In the genomic region with DNA sequence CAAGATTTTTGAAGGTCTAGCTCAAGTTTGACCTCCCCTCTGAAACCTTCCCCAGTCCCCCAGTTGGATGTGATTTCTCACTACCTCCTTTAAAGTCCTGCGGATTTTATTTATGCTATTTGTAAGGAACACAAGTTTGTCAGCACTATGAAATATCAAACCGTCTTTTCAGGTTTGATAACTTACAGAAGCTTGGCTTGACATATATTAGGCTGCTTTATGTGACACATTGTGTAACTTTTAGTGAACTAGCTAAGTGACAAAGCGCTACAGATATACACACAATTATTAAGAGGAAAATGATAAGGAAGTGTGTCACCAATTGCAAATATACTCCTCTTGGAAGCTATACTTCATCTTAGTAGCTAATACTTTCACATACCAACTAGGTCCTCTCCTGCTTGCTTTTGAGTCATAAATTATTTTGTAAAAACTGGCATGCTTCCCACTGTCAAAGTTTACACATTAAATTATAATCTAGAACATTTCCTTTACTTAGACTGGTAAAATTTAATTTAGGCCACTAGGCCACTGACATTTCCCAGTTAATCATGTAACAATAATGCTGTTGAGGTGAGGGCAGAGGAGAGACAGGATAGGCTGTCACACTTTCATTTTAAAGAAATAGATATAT, we compare ENCODE assay signal across 17 cellular contexts.
DNase-seq lines count a peak whose midpoint lies in the region; ATAC-seq, FAIRE-seq and TF ChIP-seq lines count a peak whose summit lies in the region.
"Had no signal": no experiment of that assay in that cellular context is flagged by ENCODE, and none has a peak within 500 bp of the region (broad histone marks: within the 10 kb centered on the region; RNA-seq: fewer than 3 reads in every experiment).

No MANE protein-coding gene starts in this region.

- H3K36me3 Mint-ChIP-seq in neural crest cell (ENCODE audit: low read depth): no peaks in the 10 kb centered on the region
- H3K36me3 Mint-ChIP-seq: CD8-positive, alpha-beta T cell had no signal

- no peak for TF ChIP-seq EP300 in esophagus muscularis mucosa (IDR thresholded peaks at IDR 0.05)

- H3K27me3 ChIP-seq in esophagus muscularis mucosa (no peaks in the 10 kb centered on the region), heart left ventricle (no peaks in the 10 kb centered on the region)
- H3K27me3 ChIP-seq: BE2C, SJSA1 had no signal

- H3K27ac Mint-ChIP-seq in neural crest cell (ENCODE audit: unreplicated experiment): peak overlapping the region; percentile 43
- H3K27ac Mint-ChIP-seq: CD8-positive, alpha-beta T cell had no signal

- peaks cover 0 to 18% (median 7%) of the 10 kb centered on the region in 4 donors for H3K4me1 ChIP-seq in esophagus muscularis mucosa
- no peaks in the 10 kb centered on the region for H3K4me1 ChIP-seq in heart left ventricle
- H3K4me1 ChIP-seq: BE2C, SJSA1 had no signal

- H3K9me3 Mint-ChIP-seq in neural crest cell: peaks cover 10% of the 10 kb centered on the region
- H3K9me3 Mint-ChIP-seq: CD8-positive, alpha-beta T cell had no signal

- DNase-seq in H54 (ENCODE audit: insufficient read length, low spot score): no peak
- DNase-seq in esophagus muscularis mucosa (ENCODE audit: extremely low spot score): no peak
- DNase-seq in neural crest cell (ENCODE audit: low read depth, low spot score): no peak
- no peak for DNase-seq in stimulated activated CD4-positive, alpha-beta T cell treated with anti-CD3 and anti-CD28 coated beads, Interleukin-12 subunit alpha, Interleukin-12 subunit beta, amount 100 ng/mL, for 4 hours
- DNase-seq in heart left ventricle: no peak
- no peak for DNase-seq in NCI-H1694 (lab: John Stamatoyannopoulos, UW)
- DNase-seq: BE2C; CD8-positive, alpha-beta T cell; MM.1S; NCI-H1930; NCI-H2171 had no signal

- H3K27me3 Mint-ChIP-seq in neural crest cell (ENCODE audit: low read depth): no peaks in the 10 kb centered on the region

- H3K4me3 Mint-ChIP-seq in neural crest cell: no peak overlapping the region
- H3K4me3 Mint-ChIP-seq: CD8-positive, alpha-beta T cell had no signal

- intact Hi-C loops in esophagus muscularis mucosa (cut with DNase I) (no loop called here), heart left ventricle (cut with DNase I) (no loop called here)

- H3K4me1 Mint-ChIP-seq in neural crest cell: no peaks in the 10 kb centered on the region

- WGBS in esophagus muscularis mucosa: 46% methylated on average over 3 of the region's 3 CpGs
- 57 to 69% (median 61%) methylated on average over 3 of the region's 3 CpGs for WGBS in heart left ventricle, 4 donors

- H3K4me3 ChIP-seq in esophagus muscularis mucosa (peak overlapping the region in 1 of 4 donors; percentile 5), heart left ventricle (no peak overlapping the region)
- H3K4me3 ChIP-seq: SJSA1 had no signal

- H3K27ac ChIP-seq in esophagus muscularis mucosa (replicated peaks in 1 of 4) (peak overlapping the region; percentile 21 to 49 (median 47)), heart left ventricle (no peak overlapping the region)
- H3K27ac ChIP-seq: KMS-11, RWPE1, SJSA1 had no signal

- ATAC-seq in SK-N-SH treated with all-trans-retinoic acid at 6 μM for 48 hours: peak; percentile 67
- ATAC-seq in heart left ventricle: no peak
- no peak for ATAC-seq in HG02970 (IDR thresholded peaks at IDR 0.05; ENCODE audit: low FRiP score, unreplicated experiment)
- ATAC-seq: CD8-positive, alpha-beta T cell had no signal

- TF ChIP-seq CTCF in esophagus muscularis mucosa (IDR thresholded peaks at IDR 0.05) (no peak), neural crest cell (conservative IDR thresholded peaks at IDR 0.05) (no peak), heart left ventricle (IDR thresholded peaks at IDR 0.05) (no peak)

- TF ChIP-seq POLR2A in H54 (IDR thresholded peaks at IDR 0.05; ENCODE audit: low read depth, low read length) (no peak), esophagus muscularis mucosa (IDR thresholded peaks at IDR 0.05; ENCODE audit: low read depth) (no peak), heart left ventricle (IDR thresholded peaks at IDR 0.05) (no peak)

- H3K9me3 ChIP-seq in esophagus muscularis mucosa: no peaks in the 10 kb centered on the region
- H3K9me3 ChIP-seq in heart left ventricle: peaks cover 0 to 6% (median 0%) of the 10 kb centered on the region in 12 donors
- H3K9me3 ChIP-seq: BE2C, SJSA1 had no signal

- FAIRE-seq in H54 (lab: Jason Lieb, UNC): peak; percentile 79
- FAIRE-seq: H1 had no signal

- no peaks in the 10 kb centered on the region for H3K36me3 ChIP-seq in esophagus muscularis mucosa
- H3K36me3 ChIP-seq in heart left ventricle: no peaks in the 10 kb centered on the region
- H3K36me3 ChIP-seq: BE2C, SJSA1 had no signal

TF ChIP-seq in SK-N-SH treated with all-trans-retinoic acid at 6 μM for 48 hours, 23 proteins besides CTCF, POLR2A, EP300 and RAD21:
- no peak for TF ChIP-seq TCF4 (CRISPR knock-in tag; IDR thresholded peaks at IDR 0.05; ENCODE audit: borderline replicate concordance)
- peak; percentile 55; the same call in 1 of the 2 replicates for TF ChIP-seq TOX (CRISPR knock-in tag; IDR thresholded peaks at IDR 0.05; ENCODE audit: borderline replicate concordance)
- TF ChIP-seq ARNTL (CRISPR knock-in tag; IDR thresholded peaks at IDR 0.05; ENCODE audit: borderline replicate concordance, low read depth): no peak
- TF ChIP-seq ZC3H10 (CRISPR knock-in tag; IDR thresholded peaks at IDR 0.05): peak; percentile 58; the same call in 1 of the 2 replicates
- no peak for TF ChIP-seq PPARA (CRISPR knock-in tag; IDR thresholded peaks at IDR 0.05; ENCODE audit: borderline replicate concordance)
- TF ChIP-seq BACH2 (CRISPR knock-in tag; IDR thresholded peaks at IDR 0.05; ENCODE audit: borderline replicate concordance): no peak
- peak; percentile 84 for TF ChIP-seq ISL1 (CRISPR knock-in tag; IDR thresholded peaks at IDR 0.05)

Comparison
In these comparisons a context has a peak if more than half of its experiments do, and no peak if none do; other contexts are left out.
1. H3K27ac ChIP-seq: peak in esophagus muscularis mucosa (4 of 4); none in heart left ventricle (0 of 12).